2 cellular contexts compared by ENCODE assay signal in genomic region chr20:57106692-57107091, GRCh38.
TF ChIP-seq lines count a peak whose summit lies in the region.

No MANE protein-coding gene starts in this region.

TF ChIP-seq in K562, 482 proteins besides CTCF, POLR2A, EP300 and RAD21 (continued from another document and continues in another):
- TF ChIP-seq ZBTB12 (CRISPR knock-in tag; IDR thresholded peaks at IDR 0.05) (no peak), NBN (IDR thresholded peaks at IDR 0.05; ENCODE audit: low read depth) (no peak), CLOCK (CRISPR knock-in tag; IDR thresholded peaks at IDR 0.05; ENCODE audit: borderline replicate concordance) (no peak), ZNF766 (CRISPR knock-in tag; conservative IDR thresholded peaks at IDR 0.05) (no peak), ZBTB7A (IDR thresholded peaks at IDR 0.05; ENCODE audit: borderline replicate concordance, control insufficient read depth, low read depth, low read length) (no peak), ZNF75A (CRISPR knock-in tag; IDR thresholded peaks at IDR 0.05) (no peak), THAP12 (CRISPR knock-in tag; IDR thresholded peaks at IDR 0.05) (no peak), ZBTB11 (CRISPR knock-in tag; IDR thresholded peaks at IDR 0.05) (0 out of 6 replicates have a peak, but pooled peaks of 1 of the 3 experiments have one; percentile 5), ZKSCAN8 (CRISPR knock-in tag; IDR thresholded peaks at IDR 0.05) (no peak), ETV6 (IDR thresholded peaks at IDR 0.05; ENCODE audit: borderline replicate concordance in 1 of 2, low read depth in 2 of 2, low read length in 1 of 2) (peak in 1 of 2 experiments; percentile 71; a peak in 1 of 4 replicates), ETV6 (CRISPR knock-in tag; IDR thresholded peaks at IDR 0.05; ENCODE audit: borderline replicate concordance) (no peak), POLR3G (IDR thresholded peaks at IDR 0.05; ENCODE audit: extremely low read depth, insufficient read length, insufficient replicate concordance) (no peak), MTF1 (CRISPR knock-in tag; IDR thresholded peaks at IDR 0.05; ENCODE audit: borderline replicate concordance) (no peak), TAL1 (IDR thresholded peaks at IDR 0.05) (no peak), SPI1 (IDR thresholded peaks at IDR 0.05; ENCODE audit: borderline replicate concordance, low read depth, low read length) (peak; percentile 87; the same call in 1 of the 2 replicates), CCAR2 (IDR thresholded peaks at IDR 0.05; ENCODE audit: low read depth, low read length) (no peak), TCF7L2 (IDR thresholded peaks at IDR 0.05; ENCODE audit: low read depth, low read length) (no peak), SNRNP70 (optimal IDR thresholded peaks at IDR 0.05; ENCODE audit: low read depth, low read length) (no peak), SRSF9 (IDR thresholded peaks at IDR 0.05; ENCODE audit: borderline replicate concordance, low read depth, low read length) (no peak), TBL1XR1 (IDR thresholded peaks at IDR 0.05; ENCODE audit: low read length in 2 of 2) (no peak)

TF ChIP-seq in SK-N-SH, 30 proteins besides CTCF, POLR2A, EP300 and RAD21 (continued from another document):
- TF ChIP-seq NRF1 (IDR thresholded peaks at IDR 0.05; ENCODE audit: low read depth, low read length), result no peak
- no peak for TF ChIP-seq PBX3 (IDR thresholded peaks at IDR 0.05)
- TF ChIP-seq TEAD4 (IDR thresholded peaks at IDR 0.05; ENCODE audit: borderline replicate concordance, insufficient read depth), result no peak
- TF ChIP-seq REST (IDR thresholded peaks at IDR 0.05; ENCODE audit: low read depth, low read length), result no peak
